Comparison of ENCODE assay signal across 26 cellular contexts in the genomic region with DNA sequence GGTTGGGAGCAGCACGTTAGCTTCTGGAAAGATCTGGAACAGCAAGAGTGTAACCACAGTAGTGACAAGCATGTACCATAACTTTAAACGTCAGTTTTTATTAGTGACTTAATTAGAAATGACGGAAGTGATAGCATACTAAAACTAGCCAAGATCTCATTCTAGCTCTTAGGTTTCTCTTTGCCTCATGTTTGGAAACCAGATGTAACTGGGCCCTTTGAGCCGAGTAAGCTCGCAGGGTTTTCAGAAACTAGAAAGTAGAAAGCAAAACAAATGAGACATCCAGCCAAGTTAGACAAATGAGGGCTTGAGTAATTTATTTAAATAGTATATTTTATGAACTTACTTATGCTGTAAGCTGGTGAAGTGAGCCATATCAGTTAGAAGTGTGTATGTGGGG. TPM values are rescaled to one million over a fixed set of nuclear protein-coding genes. Genes with fewer than 3 reads are reported as not detected.
"Had no signal": no experiment of that assay in that cellular context is flagged by ENCODE, and none has a peak within 500 bp of the region (broad histone marks: within the 10 kb centered on the region; RNA-seq: fewer than 3 reads in every experiment).

No MANE protein-coding gene starts in this region.

- ATAC-seq: mucosa of descending colon; stimulated activated naive CD8-positive, alpha-beta T cell treated with anti-CD3 and anti-CD28 coated beads, Interleukin-15, Interleukin-2, amounts not matched to agents 100 U/mL and 50 U/mL, for 24 hours had no signal

- H3K27ac ChIP-seq: esophagus muscularis mucosa, gastroesophageal sphincter, heart right ventricle, right atrium auricular region, tibial artery, uterus, WERI-Rb-1 had no signal

- H3K4me3 Mint-ChIP-seq: activated naive CD8-positive, alpha-beta T cell treated with anti-CD3 and anti-CD28 coated beads for 36 hours; dendritic cell treated with granulocyte-macrophage colony-stimulating factor and Interleukin-4, amounts not matched to agents 40 ng/mL and 50 ng/mL, for 4 days; naive B cell; neural crest cell had no signal

- H3K36me3 ChIP-seq: esophagus muscularis mucosa, gastroesophageal sphincter, heart right ventricle, right atrium auricular region, tibial artery, uterus, WERI-Rb-1 had no signal

- H3K4me1 Mint-ChIP-seq: activated naive CD8-positive, alpha-beta T cell treated with anti-CD3 and anti-CD28 coated beads for 36 hours; naive B cell; neural crest cell had no signal

- H3K4me3 ChIP-seq: esophagus muscularis mucosa, gastroesophageal sphincter, heart right ventricle, mucosa of descending colon, right atrium auricular region, tibial artery, uterus had no signal

- DNase-seq: activated CD4-positive, alpha-beta T cell treated with anti-CD3 and anti-CD28 coated beads for 1 hour; activated CD4-positive, alpha-beta T cell treated with anti-CD3 and anti-CD28 coated beads, Interleukin-2, amount 50 U/mL, for 48 hours; activated naive CD8-positive, alpha-beta T cell treated with anti-CD3 and anti-CD28 coated beads for 36 hours; amniotic stem cell; effector memory CD4-positive, alpha-beta T cell; heart right ventricle; mesenchymal stem cell; mucosa of descending colon; naive B cell; stimulated activated CD4-positive, alpha-beta T cell treated with anti-CD3 and anti-CD28 coated beads, Interleukin-12 subunit alpha, Interleukin-12 subunit beta, amount 100 ng/mL, for 4 hours; stimulated activated CD4-positive, alpha-beta T cell treated with anti-CD3 and anti-CD28 coated beads, Interleukin-1b, Interleukin-23, amount 100 ng/mL, for 48 hours; stimulated activated CD8-positive, alpha-beta memory T cell treated with anti-CD3 and anti-CD28 coated beads, Interleukin-4, amount 100 ng/mL, for 48 hours; stimulated activated naive CD8-positive, alpha-beta T cell treated with anti-CD3 and anti-CD28 coated beads, Interleukin-15, Interleukin-2, amounts not matched to agents 100 U/mL and 50 U/mL, for 24 hours; substantia nigra; tibial artery; uterus; WERI-Rb-1 had no signal

- H3K27me3 ChIP-seq: esophagus muscularis mucosa, gastroesophageal sphincter, heart right ventricle, right atrium auricular region, tibial artery, uterus had no signal

- H3K27ac Mint-ChIP-seq: activated naive CD8-positive, alpha-beta T cell treated with anti-CD3 and anti-CD28 coated beads for 36 hours; dendritic cell treated with granulocyte-macrophage colony-stimulating factor and Interleukin-4, amounts not matched to agents 40 ng/mL and 50 ng/mL, for 4 days; naive B cell; progenitor cell of endocrine pancreas had no signal

- H3K9me3 ChIP-seq: esophagus muscularis mucosa, gastroesophageal sphincter, heart right ventricle, mucosa of descending colon, right atrium auricular region, tibial artery, uterus had no signal

- H3K27me3 Mint-ChIP-seq: activated naive CD8-positive, alpha-beta T cell treated with anti-CD3 and anti-CD28 coated beads for 36 hours; dendritic cell treated with granulocyte-macrophage colony-stimulating factor and Interleukin-4, amounts not matched to agents 40 ng/mL and 50 ng/mL, for 4 days; naive B cell; progenitor cell of endocrine pancreas had no signal

- H3K36me3 Mint-ChIP-seq: activated naive CD8-positive, alpha-beta T cell treated with anti-CD3 and anti-CD28 coated beads for 36 hours; naive B cell had no signal

- H3K9me3 Mint-ChIP-seq: activated naive CD8-positive, alpha-beta T cell treated with anti-CD3 and anti-CD28 coated beads for 36 hours; dendritic cell treated with granulocyte-macrophage colony-stimulating factor and Interleukin-4, amounts not matched to agents 40 ng/mL and 50 ng/mL, for 4 days had no signal

- H3K4me1 ChIP-seq: heart right ventricle, right atrium auricular region, uterus had no signal

- FAIRE-seq: endothelial cell of umbilical vein had no signal

RNA-seq across cellular contexts. Expression of a gene that starts 40.2 kb away (rescaled TPM):
- total RNA-seq: activated naive CD8-positive, alpha-beta T cell treated with anti-CD3 and anti-CD28 coated beads for 36 hours; endothelial cell of umbilical vein; esophagus muscularis mucosa; gastroesophageal sphincter; kidney epithelial cell; omental fat pad had no signal
- polyA plus RNA-seq: endothelial cell of umbilical vein, heart right ventricle had no signal
